ENCODE assay signal across 22 cellular contexts in genomic region chr11:110032957-110033570, GRCh38.
DNase-seq lines count a peak whose midpoint lies in the region; ATAC-seq, FAIRE-seq and TF ChIP-seq lines count a peak whose summit lies in the region.
"Had no signal": no experiment of that assay in that cellular context is flagged by ENCODE, and none has a peak within 500 bp of the region (broad histone marks: within the 10 kb centered on the region; RNA-seq: fewer than 3 reads in every experiment).

No MANE protein-coding gene starts in this region.

- DNase-seq in GM12892 (ENCODE audit: insufficient read length), result no peak
- DNase-seq in OCI-M1 (lab: John Stamatoyannopoulos, UW), result peak; percentile 61
- DNase-seq in dorsolateral prefrontal cortex, result no peak
- DNase-seq in kidney tubule cell (ENCODE audit: low spot score), result peak; percentile 44
- no peak for DNase-seq in Kasumi-1 (lab: John Stamatoyannopoulos, UW)
- DNase-seq in stimulated activated naive CD4-positive, alpha-beta T cell (lab: John Stamatoyannopoulos, UW), result no peak
- no peak for DNase-seq in WERI-Rb-1
- DNase-seq: CD8-positive, alpha-beta T cell; DND-41; GDM1; NCI-H1105; NCI-H1694 treated with DMSO at 0.1 percent for 48 hours; NCI-H2107; NCI-H2227 treated with DMSO at 0.1 percent for 48 hours; NCI-H524 had no signal

- TF ChIP-seq CTCF in dorsolateral prefrontal cortex (IDR thresholded peaks at IDR 0.05 in 54 of 56, conservative IDR thresholded peaks at IDR 0.05 in 2 of 56; ENCODE audit: low read depth in 1 of 56, partially characterized antibody in 56 of 56) (no peak), WERI-Rb-1 (IDR thresholded peaks at IDR 0.05; ENCODE audit: low read depth, low read length) (no peak)

- intact Hi-C loops in dorsolateral prefrontal cortex (cut with DNase I), result loop anchor here in 1 of 2 donors (5.0 kb wide), 1 partner anchor 39 kb away; no protein-coding TSS in a partner anchor

- FAIRE-seq in GM12892 (lab: Jason Lieb, UNC), result peak; percentile 82
- FAIRE-seq: A204.1, GM12878, GM18507, H1, HepG2 had no signal

- H3K27me3 ChIP-seq in dorsolateral prefrontal cortex (no peaks in the 10 kb centered on the region), WERI-Rb-1 (ENCODE audit: insufficient read depth, low read depth, severe bottlenecking) (no peaks in the 10 kb centered on the region)
- H3K27me3 ChIP-seq: BLaER1 had no signal

- H3K4me3 ChIP-seq in dorsolateral prefrontal cortex, result no peak overlapping the region
- H3K4me3 ChIP-seq in WERI-Rb-1 (ENCODE audit: low read depth, low read length), result no peak overlapping the region
- H3K4me3 ChIP-seq: BLaER1, GM12878 had no signal

- H3K36me3 ChIP-seq in WERI-Rb-1, result no peaks in the 10 kb centered on the region
- H3K36me3 ChIP-seq: BLaER1 had no signal

- no peak for ATAC-seq in HG03469 (IDR thresholded peaks at IDR 0.05; ENCODE audit: unreplicated experiment)
- ATAC-seq: CD8-positive, alpha-beta T cell; GM12878; HepG2 had no signal

- TF ChIP-seq POLR2A in GM12892 (IDR thresholded peaks at IDR 0.05; ENCODE audit: low read depth, low read length), result no peak

- peak overlapping the region in 37 of 59 donors; percentile 2 to 80 (median 52) for H3K27ac ChIP-seq in dorsolateral prefrontal cortex
- H3K27ac ChIP-seq in WERI-Rb-1, result no peak overlapping the region
- H3K27ac ChIP-seq: BLaER1 had no signal

- no peaks in the 10 kb centered on the region for H3K9me3 ChIP-seq in WERI-Rb-1 (ENCODE audit: severe bottlenecking)

Comparison
In these comparisons a context has a peak if more than half of its experiments do, and no peak if none do; other contexts are left out.
1. DNase-seq: peak in OCI-M1 (single experiment) and kidney tubule cell (single experiment); none in GM12892 (single experiment), dorsolateral prefrontal cortex (0 of 10), Kasumi-1 (0 of 2), stimulated activated naive CD4-positive, alpha-beta T cell (0 of 6) and WERI-Rb-1 (single experiment).